9 cellular contexts compared by ENCODE assay signal in genomic region chr18:59268722-59269562, GRCh38. TPM values are rescaled to one million over a fixed set of nuclear protein-coding genes. Genes with fewer than 3 reads are reported as not detected.
A peak's percentile ranks its signal among the peaks of the same experiment; 100 is the strongest.
DNase-seq lines count a peak whose midpoint lies in the region; ATAC-seq, FAIRE-seq and TF ChIP-seq lines count a peak whose summit lies in the region.
"Had no signal": no experiment of that assay in that cellular context is flagged by ENCODE, and none has a peak within 500 bp of the region (broad histone marks: within the 10 kb centered on the region; RNA-seq: fewer than 3 reads in every experiment).

No MANE protein-coding gene starts in this region.

- CTCF ChIA-PET in HEK293 (lab: Yijun Ruan, JAX): interaction anchor here (0.6 to 8.1 kb wide), 10 partner anchors 19 to 731 kb away, joined by 3 to 46 read pairs (median 4); no protein-coding TSS in a partner anchor
- CTCF ChIA-PET in endothelial cell of umbilical vein (lab: Charles Lee): interaction anchor here (0.9 to 3.5 kb wide), 4 partner anchors 19 to 134 kb away, joined by 3 to 22 read pairs (median 4); no protein-coding TSS in a partner anchor

- H3K27ac ChIP-seq in HEK293 (ENCODE audit: extremely low read depth, low read depth, low read length) (no peak overlapping the region), RWPE2 (ENCODE audit: poor library complexity, severe bottlenecking) (no peak overlapping the region), endothelial cell of umbilical vein (ENCODE audit: insufficient read depth, low read depth, low read length) (no peak overlapping the region)

- H3K27me3 ChIP-seq in RWPE2 (ENCODE audit: insufficient read depth, poor library complexity, severe bottlenecking): peaks cover 99% of the 10 kb centered on the region
- H3K27me3 ChIP-seq in endothelial cell of umbilical vein (ENCODE audit: control insufficient read depth in 2 of 2, insufficient read depth in 2 of 2, low read length in 2 of 2): peaks cover 94 to 98% of the 10 kb centered on the region in 2 experiments

- H3K4me2 ChIP-seq in endothelial cell of umbilical vein (ENCODE audit: insufficient read depth, low read length): peak overlapping the region; percentile 4

- TF ChIP-seq CTCF in HEK293 (tag by site-specific recombination; IDR thresholded peaks at IDR 0.05): no peak
- peak; percentile 33 for TF ChIP-seq CTCF in RWPE2 (IDR thresholded peaks at IDR 0.05; ENCODE audit: poor library complexity, severe bottlenecking)
- TF ChIP-seq CTCF in endothelial cell of umbilical vein (IDR thresholded peaks at IDR 0.05; ENCODE audit: extremely low read depth in 1 of 2, insufficient read depth in 1 of 2, low read depth in 1 of 2, low read length in 2 of 2): peak in 1 of 2 donors; percentile 14
- peak; percentile 34 for TF ChIP-seq CTCF in osteocyte (IDR thresholded peaks at IDR 0.05)

- H3K27me3 Mint-ChIP-seq in osteocyte (ENCODE audit: unreplicated experiment): peaks cover 86% of the 10 kb centered on the region

- H3K36me3 ChIP-seq in HEK293 (ENCODE audit: control insufficient read depth in 2 of 2, insufficient read depth in 1 of 2, low read length in 2 of 2) (no peaks in the 10 kb centered on the region), RWPE2 (ENCODE audit: low read depth) (no peaks in the 10 kb centered on the region), endothelial cell of umbilical vein (ENCODE audit: control insufficient read depth in 2 of 2, extremely low read depth in 1 of 2, insufficient read depth in 2 of 2, low read length in 2 of 2) (no peaks in the 10 kb centered on the region)

- POLR2A ChIA-PET in HEK293 (lab: Yijun Ruan, JAX) (no interaction called here), endothelial cell of umbilical vein (lab: Charles Lee) (no interaction called here)

- H3K9me3 Mint-ChIP-seq in osteocyte (ENCODE audit: unreplicated experiment): no peaks in the 10 kb centered on the region

- H3K9me3 ChIP-seq in HEK293 (ENCODE audit: control insufficient read depth, insufficient read depth, low read depth, low read length): no peaks in the 10 kb centered on the region
- no peaks in the 10 kb centered on the region for H3K9me3 ChIP-seq in RWPE2 (ENCODE audit: severe bottlenecking)
- H3K9me3 ChIP-seq in endothelial cell of umbilical vein (replicated peaks; ENCODE audit: control insufficient read depth, insufficient read depth, low read length): no peaks in the 10 kb centered on the region

- H3K9me1 ChIP-seq in endothelial cell of umbilical vein (replicated peaks; ENCODE audit: control insufficient read depth, extremely low read depth, insufficient read depth, low read length): no peaks in the 10 kb centered on the region

- H3K4me3 ChIP-seq in HEK293 (ENCODE audit: low read depth, low read length): no peak overlapping the region
- H3K4me3 ChIP-seq in RWPE2 (ENCODE audit: severe bottlenecking): no peak overlapping the region
- H3K4me3 ChIP-seq in endothelial cell of umbilical vein (replicated peaks in 1 of 3; ENCODE audit: insufficient read depth in 1 of 3, low read depth in 1 of 3, low read length in 3 of 3): no peak overlapping the region

- H3K4me1 ChIP-seq in HEK293 (ENCODE audit: control insufficient read depth, insufficient read depth, low read length) (peaks cover 6% of the 10 kb centered on the region; the same call in 1 of the 2 replicates), RWPE2 (ENCODE audit: insufficient read depth, poor library complexity, severe bottlenecking) (no peaks in the 10 kb centered on the region), endothelial cell of umbilical vein (ENCODE audit: control insufficient read depth, extremely low read depth, insufficient read depth, low read length) (peaks cover 2% of the 10 kb centered on the region)

- no TSS peak for BruUV-seq in endothelial cell of umbilical vein (replicated peaks; lab: Mats Ljungman, UMichigan)

- ATAC-seq in RWPE2 (ENCODE audit: low read depth) (peak; percentile 16; the same call in 1 of the 3 replicates), GM19455 (IDR thresholded peaks at IDR 0.05; ENCODE audit: unreplicated experiment) (no peak), HG03354 (IDR thresholded peaks at IDR 0.05; ENCODE audit: poor library complexity, severe bottlenecking, unreplicated experiment) (no peak)

- H2AFZ ChIP-seq in endothelial cell of umbilical vein (ENCODE audit: low read depth, low read length): peak overlapping the region; percentile 44

- no peak for FAIRE-seq in endothelial cell of umbilical vein (lab: Jason Lieb, UNC)
- FAIRE-seq: frontal cortex had no signal

- H3K4me3 Mint-ChIP-seq in osteocyte (ENCODE audit: unreplicated experiment): peak overlapping the region; percentile 56

- H3K27ac Mint-ChIP-seq in osteocyte (ENCODE audit: unreplicated experiment): no peak overlapping the region

- H3K9ac ChIP-seq in endothelial cell of umbilical vein (replicated peaks; ENCODE audit: extremely low read depth, insufficient read depth, low read length): no peak overlapping the region

- no peak for TF ChIP-seq POLR2A in endothelial cell of umbilical vein (IDR thresholded peaks at IDR 0.05; ENCODE audit: low read depth, low read length)

- no peaks in the 10 kb centered on the region for H3K36me3 Mint-ChIP-seq in osteocyte (ENCODE audit: unreplicated experiment)

- DNase-seq in DMS53 treated with DMSO at 0.1 percent for 48 hours (lab: John Stamatoyannopoulos, UW; ENCODE audit: unreplicated experiment): peak; percentile 84
- no peak for DNase-seq in RWPE2 (ENCODE audit: low spot score)
- DNase-seq in endothelial cell of umbilical vein (ENCODE audit: low read depth, low spot score): no peak
- no peak for DNase-seq in osteocyte (ENCODE audit: extremely low spot score, unreplicated experiment)
- no peak for DNase-seq in mesenteric fat pad (ENCODE audit: low spot score)

- H3K79me2 ChIP-seq in endothelial cell of umbilical vein (ENCODE audit: control insufficient read depth, insufficient read depth, low read length): no peaks in the 10 kb centered on the region

- dilution Hi-C loops in endothelial cell of umbilical vein (cut with MboI; ENCODE audit: extremely low pct_ligation_motif_present, low sequenced_read_pairs): no loop called here

- intact Hi-C loops in endothelial cell of umbilical vein (cut with micrococcal nuclease): no loop called here

- no peaks in the 10 kb centered on the region for H4K20me1 ChIP-seq in endothelial cell of umbilical vein (replicated peaks; ENCODE audit: control insufficient read depth, extremely low read depth, insufficient read depth, low read length)

- H3K4me1 Mint-ChIP-seq in osteocyte (ENCODE audit: unreplicated experiment): peaks cover 33% of the 10 kb centered on the region

TF ChIP-seq in HEK293, 187 proteins besides CTCF, POLR2A, EP300 and RAD21 (continues in another document):
- TF ChIP-seq ZNF16 (tag by site-specific recombination; IDR thresholded peaks at IDR 0.05; ENCODE audit: low read depth): no peak

TF ChIP-seq in endothelial cell of umbilical vein, 7 proteins besides CTCF, POLR2A, EP300 and RAD21:
- TF ChIP-seq EZH2 (IDR thresholded peaks at IDR 0.05; ENCODE audit: borderline replicate concordance, low read depth, low read length, severe bottlenecking) (peak; percentile 99), FOS (IDR thresholded peaks at IDR 0.05; ENCODE audit: borderline replicate concordance, insufficient read depth, low read length) (no peak)
TF ChIP-seq in endothelial cell of umbilical vein: peak in this region for 1.

RNA-seq across cellular contexts. Expression of gene RAX, which starts 4.3 kb away (rescaled TPM):
- total RNA-seq in endothelial cell of umbilical vein (not detected in 2 replicates), osteocyte (not detected in 2 replicates), mesenteric fat pad (not detected)
- polyA plus RNA-seq in endothelial cell of umbilical vein: not detected in 2 replicates
- polyA plus RNA-seq in endothelial cell of umbilical vein (2011; cell fraction: cytosol; rRNA removed): not detected in 2 replicates
- polyA plus RNA-seq in endothelial cell of umbilical vein (2011; cell fraction: nucleus; rRNA removed): not detected in 2 replicates
- not detected in 2 replicates for polyA plus RNA-seq in endothelial cell of umbilical vein (2012)
- not detected in 2 replicates for polyA minus RNA-seq in endothelial cell of umbilical vein
- not detected for polyA minus RNA-seq in endothelial cell of umbilical vein (2011; cell fraction: cytosol; rRNA and poly(A)+ RNA removed)
- not detected in 2 replicates for polyA minus RNA-seq in endothelial cell of umbilical vein (2011; cell fraction: nucleus; rRNA and poly(A)+ RNA removed)
- total RNA-seq: frontal cortex had no signal

RNA-seq across cellular contexts. Expression of gene GRP, which starts 49.0 kb away (rescaled TPM):
- not detected in 2 replicates for total RNA-seq in endothelial cell of umbilical vein
- not detected in 2 replicates for polyA plus RNA-seq in endothelial cell of umbilical vein
- polyA plus RNA-seq in endothelial cell of umbilical vein (2011; cell fraction: cytosol; rRNA removed): not detected in 2 replicates
- polyA plus RNA-seq in endothelial cell of umbilical vein (2011; cell fraction: nucleus; rRNA removed): not detected in 2 replicates
- not detected in 2 replicates for polyA plus RNA-seq in endothelial cell of umbilical vein (2012)
- not detected in 2 replicates for polyA minus RNA-seq in endothelial cell of umbilical vein
- polyA minus RNA-seq in endothelial cell of umbilical vein (2011; cell fraction: cytosol; rRNA and poly(A)+ RNA removed): not detected
- not detected in 2 replicates for polyA minus RNA-seq in endothelial cell of umbilical vein (2011; cell fraction: nucleus; rRNA and poly(A)+ RNA removed)
- not detected in 2 replicates for total RNA-seq in osteocyte
- not detected for total RNA-seq in mesenteric fat pad

RNA-seq across cellular contexts. Expression of gene CPLX4, which starts 49.5 kb away (rescaled TPM):
- total RNA-seq in endothelial cell of umbilical vein: not detected in 2 replicates
- not detected in 2 replicates for polyA plus RNA-seq in endothelial cell of umbilical vein
- polyA plus RNA-seq in endothelial cell of umbilical vein (2011; cell fraction: cytosol; rRNA removed): not detected in 2 replicates
- not detected in 2 replicates for polyA plus RNA-seq in endothelial cell of umbilical vein (2011; cell fraction: nucleus; rRNA removed)
- not detected in 2 replicates for polyA plus RNA-seq in endothelial cell of umbilical vein (2012)
- polyA minus RNA-seq in endothelial cell of umbilical vein: not detected in 2 replicates
- not detected for polyA minus RNA-seq in endothelial cell of umbilical vein (2011; cell fraction: cytosol; rRNA and poly(A)+ RNA removed)
- not detected in 2 replicates for polyA minus RNA-seq in endothelial cell of umbilical vein (2011; cell fraction: nucleus; rRNA and poly(A)+ RNA removed)
- not detected in 2 replicates for total RNA-seq in osteocyte
- total RNA-seq in mesenteric fat pad: not detected
- total RNA-seq: frontal cortex had no signal
